In genomic region chr1:154944422-154945159, GRCh38 we compare ENCODE assay signal across 9 cellular contexts. TPM values are rescaled to one million over a fixed set of nuclear protein-coding genes. Genes with fewer than 3 reads are reported as not detected.
DNase-seq lines count a peak whose midpoint lies in the region; ATAC-seq and TF ChIP-seq lines count a peak whose summit lies in the region.
"Had no signal": no experiment of that assay in that cellular context is flagged by ENCODE, and none has a peak within 500 bp of the region (broad histone marks: within the 10 kb centered on the region; RNA-seq: fewer than 3 reads in every experiment).

No MANE protein-coding gene starts in this region.

- H3K4me1 Mint-ChIP-seq in effector memory CD8-positive, alpha-beta T cell (ENCODE audit: low read depth in 2 of 2), result peaks cover 39 to 52% of the 10 kb centered on the region in 2 donors

- TF ChIP-seq POLR2A in suprapubic skin (IDR thresholded peaks at IDR 0.05), result no peak

- no peak for ATAC-seq in DND-41 (ENCODE audit: insufficient read depth, low read depth)
- ATAC-seq in effector memory CD8-positive, alpha-beta T cell (replicated peaks), result no peak
- no peak for ATAC-seq in GM19397 (IDR thresholded peaks at IDR 0.05; ENCODE audit: unreplicated experiment)

- H3K27me3 Mint-ChIP-seq in effector memory CD8-positive, alpha-beta T cell, result no peaks in the 10 kb centered on the region
- H3K27me3 Mint-ChIP-seq: natural killer cell treated with Interleukin-12 subunit alpha and Interleukin-12 subunit beta and Interleukin-15 and Interleukin-18, amount 100 ng/mL, for 72 hours had no signal

- H3K79me2 ChIP-seq in DND-41 (ENCODE audit: insufficient read depth, low read length), result no peaks in the 10 kb centered on the region
- H3K79me2 ChIP-seq in OCI-LY1 (ENCODE audit: insufficient read depth, low read length), result no peaks in the 10 kb centered on the region
- no peaks in the 10 kb centered on the region for H3K79me2 ChIP-seq in osteoblast (ENCODE audit: insufficient read depth, low read length)

- peaks cover 91% of the 10 kb centered on the region for H3K36me3 Mint-ChIP-seq in effector memory CD8-positive, alpha-beta T cell (ENCODE audit: insufficient read depth)
- H3K36me3 Mint-ChIP-seq: natural killer cell treated with Interleukin-12 subunit alpha and Interleukin-12 subunit beta and Interleukin-15 and Interleukin-18, amount 100 ng/mL, for 72 hours had no signal

- H3K27me3 ChIP-seq in DND-41 (ENCODE audit: insufficient read depth, low read length, poor library complexity), result no peaks in the 10 kb centered on the region
- no peaks in the 10 kb centered on the region for H3K27me3 ChIP-seq in OCI-LY1 (ENCODE audit: insufficient read depth, low read length)
- H3K27me3 ChIP-seq in osteoblast (ENCODE audit: insufficient read depth, low read length), result no peaks in the 10 kb centered on the region
- no peaks in the 10 kb centered on the region for H3K27me3 ChIP-seq in suprapubic skin

- H3F3A ChIP-seq in OCI-LY1 (ENCODE audit: insufficient read depth, low read length), result no peaks in the 10 kb centered on the region

- peak overlapping the region in 1 of 2 donors; percentile 70 for H3K4me3 Mint-ChIP-seq in effector memory CD8-positive, alpha-beta T cell
- H3K4me3 Mint-ChIP-seq: natural killer cell treated with Interleukin-12 subunit alpha and Interleukin-12 subunit beta and Interleukin-15 and Interleukin-18, amount 100 ng/mL, for 72 hours had no signal

- peak overlapping the region; percentile 95 to 99 for H3K27ac Mint-ChIP-seq in effector memory CD8-positive, alpha-beta T cell

- TF ChIP-seq EP300 in suprapubic skin (IDR thresholded peaks at IDR 0.05), result no peak

- H3K36me3 ChIP-seq in DND-41 (ENCODE audit: insufficient read depth, low read length) (peaks cover 28% of the 10 kb centered on the region), OCI-LY1 (ENCODE audit: insufficient read depth, low read length) (peaks cover 4% of the 10 kb centered on the region; the same call in 1 of the 2 replicates), osteoblast (ENCODE audit: insufficient read depth, low read length) (no peaks in the 10 kb centered on the region), suprapubic skin (peaks cover 37% of the 10 kb centered on the region)

- H3K4me3 ChIP-seq in DND-41 (ENCODE audit: low read depth in 1 of 2, low read length in 2 of 2) (no peak overlapping the region), OCI-LY1 (ENCODE audit: low read depth, low read length, poor library complexity, severe bottlenecking) (no peak overlapping the region), osteoblast (ENCODE audit: insufficient read depth, low read length) (no peak overlapping the region), suprapubic skin (no peak overlapping the region)

- H3K4me2 ChIP-seq in DND-41 (ENCODE audit: insufficient read depth, low read length) (no peak overlapping the region), OCI-LY1 (ENCODE audit: low read length) (peak overlapping the region; percentile 95; the same call in 1 of the 2 replicates), osteoblast (ENCODE audit: insufficient read depth, low read length) (no peak overlapping the region)

- TF ChIP-seq CTCF in DND-41 (IDR thresholded peaks at IDR 0.05; ENCODE audit: borderline replicate concordance, extremely low read depth, low read length, poor library complexity, severe bottlenecking) (no peak), OCI-LY1 (IDR thresholded peaks at IDR 0.05; ENCODE audit: low read length) (no peak), osteoblast (IDR thresholded peaks at IDR 0.05; ENCODE audit: extremely low read depth, low read depth, low read length) (no peak), suprapubic skin (IDR thresholded peaks at IDR 0.05) (no peak)

- H3K4me1 ChIP-seq in DND-41 (ENCODE audit: insufficient read depth, low read length) (peaks cover 29% of the 10 kb centered on the region), OCI-LY1 (ENCODE audit: insufficient read depth, low read length, severe bottlenecking) (peaks cover 57% of the 10 kb centered on the region), osteoblast (ENCODE audit: insufficient read depth, low read length) (no peaks in the 10 kb centered on the region), suprapubic skin (peaks cover 50% of the 10 kb centered on the region)

- H3K9me2 ChIP-seq in OCI-LY1 (ENCODE audit: low read depth, low read length), result no peaks in the 10 kb centered on the region

- 55% methylated on average over 8 of the region's 9 CpGs for WGBS in suprapubic skin

- 0 out of 2 replicates have a peak overlapping the region, but pooled peaks have one; percentile 24 for H3K27ac ChIP-seq in DND-41 (ENCODE audit: low read length)
- peak overlapping the region; percentile 97 for H3K27ac ChIP-seq in OCI-LY1 (ENCODE audit: low read depth, low read length, poor library complexity, severe bottlenecking)
- H3K27ac ChIP-seq in osteoblast (ENCODE audit: low read depth, low read length), result no peak overlapping the region
- H3K27ac ChIP-seq in suprapubic skin, result no peak overlapping the region

- no peaks in the 10 kb centered on the region for H3K9me3 ChIP-seq in DND-41 (ENCODE audit: insufficient read depth, low read length, severe bottlenecking)
- no peaks in the 10 kb centered on the region for H3K9me3 ChIP-seq in OCI-LY1 (ENCODE audit: low read length)
- H3K9me3 ChIP-seq in osteoblast (ENCODE audit: low read depth, low read length), result no peaks in the 10 kb centered on the region
- no peaks in the 10 kb centered on the region for H3K9me3 ChIP-seq in suprapubic skin

- H2AFZ ChIP-seq in DND-41 (ENCODE audit: low read depth, low read length), result no peak overlapping the region
- no peak overlapping the region for H2AFZ ChIP-seq in OCI-LY1 (ENCODE audit: low read length)
- H2AFZ ChIP-seq in osteoblast (ENCODE audit: low read length), result no peak overlapping the region

- H3K9me3 Mint-ChIP-seq in effector memory CD8-positive, alpha-beta T cell, result no peaks in the 10 kb centered on the region
- H3K9me3 Mint-ChIP-seq: natural killer cell treated with Interleukin-12 subunit alpha and Interleukin-12 subunit beta and Interleukin-15 and Interleukin-18, amount 100 ng/mL, for 72 hours had no signal

- H3K9ac ChIP-seq in DND-41 (ENCODE audit: low read depth, low read length), result no peak overlapping the region
- peak overlapping the region; percentile 92; the same call in 1 of the 2 replicates for H3K9ac ChIP-seq in OCI-LY1 (ENCODE audit: low read length)

- no peak for DNase-seq in DND-41
- DNase-seq in effector memory CD8-positive, alpha-beta T cell, result peak in 1 of 3 experiments; percentile 8
- DNase-seq in osteoblast (ENCODE audit: insufficient read length, low spot score, missing footprints), result peak; percentile 31
- no peak for DNase-seq in AG08396 (ENCODE audit: low spot score)
- DNase-seq in suprapubic skin (ENCODE audit: low spot score in 2 of 2), result no peak
- DNase-seq in MV-4-11 (lab: John Stamatoyannopoulos, UW), result no peak

- H4K20me1 ChIP-seq in DND-41 (ENCODE audit: insufficient read depth, low read length) (no peaks in the 10 kb centered on the region; the same call in 1 of the 2 replicates), OCI-LY1 (ENCODE audit: insufficient read depth, low read length) (no peaks in the 10 kb centered on the region), osteoblast (ENCODE audit: insufficient read depth, low read length) (no peaks in the 10 kb centered on the region)

RNA-seq across cellular contexts. Expression of gene PMVK, which starts 8.1 kb away (rescaled TPM):
- 6.2 and 6.5 TPM in 2 replicates for total RNA-seq in osteoblast
- total RNA-seq in suprapubic skin, result 10 to 100 TPM; 19.3 to 38.0 (median 28.8) TPM

RNA-seq across cellular contexts. Expression of gene PBXIP1, which starts 11.3 kb away (rescaled TPM):
- total RNA-seq in osteoblast (90.1 and 92.8 TPM in 2 replicates), suprapubic skin (10 to 100 TPM; 41.4 to 67.4 (median 61.3) TPM)

RNA-seq across cellular contexts. Expression of gene PYGO2, which starts 17.0 kb away (rescaled TPM):
- total RNA-seq in osteoblast (12.1 and 18.5 TPM in 2 replicates), suprapubic skin (10 to 100 TPM; 34.2 to 46.7 (median 35.3) TPM)

RNA-seq across cellular contexts. Expression of gene SHC1, which starts 26.0 kb away (rescaled TPM):
- 230 and 239 TPM in 2 replicates for total RNA-seq in osteoblast
- total RNA-seq in suprapubic skin, result 100 to 1,000 TPM in 1 of 4 donors, 10 to 100 TPM in 3; 54.5 to 102 (median 69.5) TPM

RNA-seq across cellular contexts. Expression of gene CKS1B, which starts 29.9 kb away (rescaled TPM):
- 23.2 and 23.3 TPM in 2 replicates for total RNA-seq in osteoblast
- total RNA-seq in suprapubic skin, result 10 to 100 TPM; 37.8 to 55.4 (median 49.7) TPM

Comparison
In these comparisons a context has a peak if more than half of its experiments do, and no peak if none do; other contexts are left out.
1. H3K27ac ChIP-seq: peak in DND-41 (single experiment) and OCI-LY1 (single experiment); none in osteoblast (single experiment) and suprapubic skin (single experiment).